Comparison of ENCODE assay signal across 11 cellular contexts in the genomic region with DNA sequence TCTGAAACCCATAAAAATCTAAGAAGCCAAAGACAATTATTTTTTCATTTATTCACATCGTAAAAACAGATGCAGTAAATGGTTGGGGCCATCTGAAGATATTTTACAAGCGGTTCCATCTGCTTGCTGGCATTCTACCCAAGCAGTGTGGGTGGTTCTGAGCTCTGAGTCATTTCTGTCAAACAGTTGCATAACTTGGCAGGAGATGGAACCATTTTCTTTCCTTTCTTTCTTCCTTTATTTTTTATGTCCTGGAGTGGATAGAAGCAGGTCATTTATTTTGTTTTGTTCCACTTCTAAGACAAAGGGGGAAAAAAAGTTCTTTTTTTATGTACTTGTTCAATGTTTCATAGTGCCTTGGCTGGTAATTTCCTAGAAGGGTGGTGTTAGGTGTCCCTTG.
DNase-seq lines count a peak whose midpoint lies in the region; ATAC-seq and TF ChIP-seq lines count a peak whose summit lies in the region.
"Had no signal": no experiment of that assay in that cellular context is flagged by ENCODE, and none has a peak within 500 bp of the region (broad histone marks: within the 10 kb centered on the region; RNA-seq: fewer than 3 reads in every experiment).

No MANE protein-coding gene starts in this region.

- peak; percentile 31 for DNase-seq in CD1c-positive myeloid dendritic cell (ENCODE audit: extremely low spot score)
- peak; percentile 25 for DNase-seq in OCI-M1 (lab: John Stamatoyannopoulos, UW)
- DNase-seq in fibroblast of gingiva (ENCODE audit: low read depth), result peak; percentile 79
- DNase-seq in pons (ENCODE audit: low spot score), result peak; percentile 46
- DNase-seq in left lobe of liver (ENCODE audit: low spot score), result no peak
- no peak for DNase-seq in GM10248 (ENCODE audit: extremely low spot score)
- DNase-seq in glomerular visceral epithelial cell (ENCODE audit: extremely low spot score), result no peak
- DNase-seq: activated B cell treated with CpG ODN at 0.5 μM for 24 hours; CD8-positive, alpha-beta T cell; NCI-H2227 treated with DMSO at 0.1 percent for 48 hours had no signal

- POLR2A ChIA-PET in GM10248 (lab: Yijun Ruan, JAX), result no interaction called here

- CTCF ChIA-PET in GM10248 (lab: Yijun Ruan, JAX), result interaction anchor here (1.2 kb wide), 1 partner anchor 10 kb away, joined by 3 read pairs; no protein-coding TSS in a partner anchor

- ATAC-seq in left lobe of liver (no peak), HG03135 (IDR thresholded peaks at IDR 0.05; ENCODE audit: unreplicated experiment) (no peak)
- ATAC-seq: CD8-positive, alpha-beta T cell had no signal

- no peak for TF ChIP-seq CTCF in GM10248 (IDR thresholded peaks at IDR 0.05; ENCODE audit: control extremely low read depth, extremely low read depth, low read depth, missing control alignments)

Comparison
In these comparisons a context has a peak if more than half of its experiments do, and no peak if none do; other contexts are left out.
1. DNase-seq: peak in CD1c-positive myeloid dendritic cell (single experiment), OCI-M1 (single experiment), fibroblast of gingiva (single experiment) and pons (single experiment); none in left lobe of liver (single experiment), GM10248 (single experiment) and glomerular visceral epithelial cell (single experiment).